In the genomic region with DNA sequence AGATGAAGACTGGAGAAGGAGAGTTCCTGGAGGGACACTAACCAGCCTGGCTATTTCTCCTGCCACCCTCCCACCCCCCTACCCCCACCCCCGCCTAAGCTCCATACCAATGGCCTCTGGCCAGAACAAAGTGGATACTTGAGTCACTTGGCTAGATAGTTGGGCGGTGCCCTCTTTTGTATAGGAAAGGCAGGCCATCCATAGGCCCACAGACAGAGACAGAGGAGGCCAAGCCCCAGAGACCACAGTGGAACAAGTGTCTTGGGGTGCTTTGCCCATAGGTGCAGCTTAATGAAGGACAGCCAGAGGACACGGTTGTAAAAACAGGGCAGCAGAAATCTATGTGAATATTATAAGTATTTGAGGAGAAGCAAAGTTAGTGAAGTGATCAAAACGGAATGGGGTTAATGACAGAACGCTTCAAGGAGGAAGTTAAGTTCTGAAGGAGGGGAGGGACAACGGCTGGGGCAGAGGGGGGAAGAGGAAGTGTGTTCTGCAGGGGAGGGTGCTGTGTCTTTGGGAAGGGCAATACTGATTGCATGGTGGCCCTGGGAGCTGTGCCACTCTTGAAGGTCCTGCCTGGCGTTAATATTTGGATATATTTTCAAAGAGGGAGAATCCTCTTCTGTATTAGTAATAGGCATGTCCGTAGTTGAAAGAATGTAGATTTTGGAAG, we compare ENCODE assay signal across 1 cellular context.
TF ChIP-seq lines count a peak whose summit lies in the region.

No MANE protein-coding gene starts in this region.

TF ChIP-seq in HepG2, 621 proteins besides CTCF, POLR2A, EP300 and RAD21 (continued from another document):
- TF ChIP-seq, protein P1, sequence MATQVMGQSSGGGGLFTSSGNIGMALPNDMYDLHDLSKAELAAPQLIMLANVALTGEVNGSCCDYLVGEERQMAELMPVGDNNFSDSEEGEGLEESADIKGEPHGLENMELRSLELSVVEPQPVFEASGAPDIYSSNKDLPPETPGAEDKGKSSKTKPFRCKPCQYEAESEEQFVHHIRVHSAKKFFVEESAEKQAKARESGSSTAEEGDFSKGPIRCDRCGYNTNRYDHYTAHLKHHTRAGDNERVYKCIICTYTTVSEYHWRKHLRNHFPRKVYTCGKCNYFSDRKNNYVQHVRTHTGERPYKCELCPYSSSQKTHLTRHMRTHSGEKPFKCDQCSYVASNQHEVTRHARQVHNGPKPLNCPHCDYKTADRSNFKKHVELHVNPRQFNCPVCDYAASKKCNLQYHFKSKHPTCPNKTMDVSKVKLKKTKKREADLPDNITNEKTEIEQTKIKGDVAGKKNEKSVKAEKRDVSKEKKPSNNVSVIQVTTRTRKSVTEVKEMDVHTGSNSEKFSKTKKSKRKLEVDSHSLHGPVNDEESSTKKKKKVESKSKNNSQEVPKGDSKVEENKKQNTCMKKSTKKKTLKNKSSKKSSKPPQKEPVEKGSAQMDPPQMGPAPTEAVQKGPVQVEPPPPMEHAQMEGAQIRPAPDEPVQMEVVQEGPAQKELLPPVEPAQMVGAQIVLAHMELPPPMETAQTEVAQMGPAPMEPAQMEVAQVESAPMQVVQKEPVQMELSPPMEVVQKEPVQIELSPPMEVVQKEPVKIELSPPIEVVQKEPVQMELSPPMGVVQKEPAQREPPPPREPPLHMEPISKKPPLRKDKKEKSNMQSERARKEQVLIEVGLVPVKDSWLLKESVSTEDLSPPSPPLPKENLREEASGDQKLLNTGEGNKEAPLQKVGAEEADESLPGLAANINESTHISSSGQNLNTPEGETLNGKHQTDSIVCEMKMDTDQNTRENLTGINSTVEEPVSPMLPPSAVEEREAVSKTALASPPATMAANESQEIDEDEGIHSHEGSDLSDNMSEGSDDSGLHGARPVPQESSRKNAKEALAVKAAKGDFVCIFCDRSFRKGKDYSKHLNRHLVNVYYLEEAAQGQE (IDR thresholded peaks at IDR 0.05; ENCODE audit: borderline replicate concordance in 1 of 2, low read depth in 1 of 2, low read length in 2 of 2): no peak
- TF ChIP-seq RBM22 (optimal IDR thresholded peaks at IDR 0.05; ENCODE audit: low read length) (no peak), ZNF282 (IDR thresholded peaks at IDR 0.05; ENCODE audit: partially characterized antibody) (no peak), ZNF274 (CRISPR knock-in tag; IDR thresholded peaks at IDR 0.05) (no peak), KLF16 (CRISPR knock-in tag; IDR thresholded peaks at IDR 0.05) (no peak), RBAK (CRISPR knock-in tag; IDR thresholded peaks at IDR 0.05) (no peak)
- TF ChIP-seq, protein P2, sequence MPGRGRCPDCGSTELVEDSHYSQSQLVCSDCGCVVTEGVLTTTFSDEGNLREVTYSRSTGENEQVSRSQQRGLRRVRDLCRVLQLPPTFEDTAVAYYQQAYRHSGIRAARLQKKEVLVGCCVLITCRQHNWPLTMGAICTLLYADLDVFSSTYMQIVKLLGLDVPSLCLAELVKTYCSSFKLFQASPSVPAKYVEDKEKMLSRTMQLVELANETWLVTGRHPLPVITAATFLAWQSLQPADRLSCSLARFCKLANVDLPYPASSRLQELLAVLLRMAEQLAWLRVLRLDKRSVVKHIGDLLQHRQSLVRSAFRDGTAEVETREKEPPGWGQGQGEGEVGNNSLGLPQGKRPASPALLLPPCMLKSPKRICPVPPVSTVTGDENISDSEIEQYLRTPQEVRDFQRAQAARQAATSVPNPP (CRISPR knock-in tag; IDR thresholded peaks at IDR 0.05): no peak
